Comparison of ENCODE assay signal across 8 cellular contexts in the genomic region with DNA sequence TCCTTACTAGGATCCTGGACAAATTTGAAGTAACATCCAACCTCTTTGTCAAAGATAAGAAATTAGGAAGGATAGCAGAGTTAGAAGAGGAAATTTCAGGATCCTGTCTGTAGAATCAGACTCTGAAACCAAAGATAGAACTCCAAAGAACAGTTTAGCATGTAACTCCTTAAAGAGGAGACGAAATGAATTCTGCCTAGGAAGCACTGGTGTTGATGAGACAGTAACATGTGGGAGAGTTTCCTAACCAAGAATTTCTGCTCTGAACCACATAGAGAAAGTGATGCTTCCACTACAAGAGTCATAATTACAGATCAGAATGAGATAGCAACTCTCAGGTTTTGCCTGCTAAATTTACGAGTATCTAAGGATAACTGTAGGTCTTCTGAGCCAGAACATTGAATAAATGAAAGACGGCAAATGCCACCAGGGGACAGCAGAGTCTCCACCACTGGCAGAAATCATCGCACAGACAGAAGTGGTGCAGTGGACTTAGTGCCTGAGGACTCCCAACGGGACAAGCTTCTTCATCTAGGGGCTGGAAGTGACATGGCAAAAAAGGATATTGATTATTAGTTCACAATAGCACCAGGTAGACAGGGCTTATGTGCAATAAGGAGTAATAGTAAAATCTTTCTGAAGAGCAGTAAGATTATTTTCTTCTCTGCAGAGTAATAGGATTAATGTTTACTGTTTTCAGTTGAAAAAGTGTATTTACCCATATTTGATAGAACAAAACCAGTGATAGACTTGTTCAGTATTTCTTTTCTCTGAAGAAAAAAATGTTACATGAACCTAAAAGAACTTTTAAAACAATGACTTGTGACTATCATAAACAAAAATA. TPM values are rescaled to one million over a fixed set of nuclear protein-coding genes. Genes with fewer than 3 reads are reported as not detected.
DNase-seq lines count a peak whose midpoint lies in the region; ATAC-seq and TF ChIP-seq lines count a peak whose summit lies in the region.

No MANE protein-coding gene starts in this region.

- TF ChIP-seq POLR2A in vagina (IDR thresholded peaks at IDR 0.05): no peak

- peak; percentile 88 for ATAC-seq in HG03442 (IDR thresholded peaks at IDR 0.05; ENCODE audit: unreplicated experiment)

- TF ChIP-seq CTCF in fibroblast of lung (conservative IDR thresholded peaks at IDR 0.05 in 1 of 2, IDR thresholded peaks at IDR 0.05 in 1 of 2; ENCODE audit: low read depth in 1 of 2, low read length in 2 of 2) (peak; percentile 95 to 97), neural cell (IDR thresholded peaks at IDR 0.05; ENCODE audit: poor library complexity, severe bottlenecking) (peak; percentile 75), vagina (IDR thresholded peaks at IDR 0.05) (peak; percentile 64 to 95 (median 85))

- H3K4me1 ChIP-seq in NT2/D1 (ENCODE audit: insufficient read depth, insufficient read length) (no peaks in the 10 kb centered on the region), fibroblast of lung (ENCODE audit: control insufficient read depth, extremely low read depth, insufficient read depth, low read length) (no peaks in the 10 kb centered on the region), vagina (no peaks in the 10 kb centered on the region)

- H3K4me2 ChIP-seq in fibroblast of lung (ENCODE audit: extremely low read depth, insufficient read depth, low read length) (no peak overlapping the region), neural cell (ENCODE audit: low read length) (no peak overlapping the region)

- no peak for TF ChIP-seq EP300 in neural cell (conservative IDR thresholded peaks at IDR 0.05; ENCODE audit: poor library complexity, severe bottlenecking)

- H3K79me2 ChIP-seq in fibroblast of lung (ENCODE audit: control insufficient read depth, insufficient read depth, low read length): no peaks in the 10 kb centered on the region
- H3K79me2 ChIP-seq in neural cell (replicated peaks; ENCODE audit: insufficient read depth, low read length): no peaks in the 10 kb centered on the region

- peak; percentile 76 for TF ChIP-seq RAD21 in neural cell (conservative IDR thresholded peaks at IDR 0.05)

- H3K27ac ChIP-seq in fibroblast of lung (ENCODE audit: insufficient read depth, low read length): no peak overlapping the region
- no peak overlapping the region for H3K27ac ChIP-seq in neural cell (ENCODE audit: low read length)
- no peak overlapping the region for H3K27ac ChIP-seq in vagina

- H3K36me3 ChIP-seq in NT2/D1 (ENCODE audit: insufficient read depth, insufficient read length, low read length) (no peaks in the 10 kb centered on the region), fibroblast of lung (ENCODE audit: control insufficient read depth, insufficient read depth, low read length) (no peaks in the 10 kb centered on the region), neural cell (ENCODE audit: insufficient read depth, low read length) (no peaks in the 10 kb centered on the region), vagina (no peaks in the 10 kb centered on the region)

- H3K27me3 ChIP-seq in NT2/D1 (ENCODE audit: insufficient read depth, insufficient read length): no peaks in the 10 kb centered on the region
- H3K27me3 ChIP-seq in fibroblast of lung (ENCODE audit: control insufficient read depth, insufficient read depth, low read length): peaks cover 5% of the 10 kb centered on the region
- no peaks in the 10 kb centered on the region for H3K27me3 ChIP-seq in neural cell (ENCODE audit: insufficient read depth, low read depth, low read length)
- H3K27me3 ChIP-seq in vagina: no peaks in the 10 kb centered on the region

- H3K9me3 ChIP-seq in NT2/D1 (ENCODE audit: insufficient read depth, low read length): no peaks in the 10 kb centered on the region
- H3K9me3 ChIP-seq in fibroblast of lung (ENCODE audit: control insufficient read depth, insufficient read depth, low read depth, low read length): no peaks in the 10 kb centered on the region
- H3K9me3 ChIP-seq in neural cell (ENCODE audit: low read length): no peaks in the 10 kb centered on the region
- H3K9me3 ChIP-seq in vagina: no peaks in the 10 kb centered on the region

- H3K9ac ChIP-seq in NT2/D1 (ENCODE audit: insufficient read length, low read depth) (no peak overlapping the region), fibroblast of lung (ENCODE audit: insufficient read depth, low read length) (no peak overlapping the region), neural cell (ENCODE audit: low read length) (no peak overlapping the region)

- no peaks in the 10 kb centered on the region for H3F3A ChIP-seq in neural cell (ENCODE audit: insufficient read depth, low read length, poor library complexity, severe bottlenecking)

- H4K20me1 ChIP-seq in fibroblast of lung (ENCODE audit: control insufficient read depth, extremely low read depth, insufficient read depth, low read length): no peaks in the 10 kb centered on the region
- H4K20me1 ChIP-seq in neural cell (ENCODE audit: insufficient read depth): no peaks in the 10 kb centered on the region

- H2AFZ ChIP-seq in fibroblast of lung (ENCODE audit: low read length) (no peak overlapping the region), neural cell (ENCODE audit: low read depth, low read length) (no peak overlapping the region)

- DNase-seq in COLO668 (lab: John Stamatoyannopoulos, UW; ENCODE audit: unreplicated experiment) (peak; percentile 39), GM19240 (ENCODE audit: insufficient read length, low spot score) (peak; percentile 21), NT2/D1 (ENCODE audit: low read depth, low spot score) (peak; percentile 20), activated T-cell treated with anti-CD3 and anti-CD28 coated beads for 48 hours (ENCODE audit: low read depth) (peak; percentile 41), fibroblast of lung (ENCODE audit: low read depth in 2 of 2) (peak; percentile 65 to 78), vagina (ENCODE audit: extremely low spot score in 2 of 2) (no peak)

- H3K4me3 ChIP-seq in NT2/D1 (ENCODE audit: insufficient read length, low read depth) (no peak overlapping the region), fibroblast of lung (replicated peaks in 1 of 4; ENCODE audit: control extremely low read depth in 1 of 4, insufficient read depth in 1 of 4, low read depth in 3 of 4, low read length in 4 of 4) (no peak overlapping the region), neural cell (ENCODE audit: low read length) (no peak overlapping the region), vagina (no peak overlapping the region)

- intact Hi-C loops in vagina (cut with DNase I): loop anchor here (5.0 to 10.0 kb wide), 2 partner anchors 122 to 445 kb away; no protein-coding TSS in a partner anchor

- no peaks in the 10 kb centered on the region for H3K9me2 ChIP-seq in neural cell (ENCODE audit: insufficient read depth, low read length)

TF ChIP-seq in neural cell, 6 proteins besides CTCF, POLR2A, EP300 and RAD21:
- TF ChIP-seq, protein P1, sequence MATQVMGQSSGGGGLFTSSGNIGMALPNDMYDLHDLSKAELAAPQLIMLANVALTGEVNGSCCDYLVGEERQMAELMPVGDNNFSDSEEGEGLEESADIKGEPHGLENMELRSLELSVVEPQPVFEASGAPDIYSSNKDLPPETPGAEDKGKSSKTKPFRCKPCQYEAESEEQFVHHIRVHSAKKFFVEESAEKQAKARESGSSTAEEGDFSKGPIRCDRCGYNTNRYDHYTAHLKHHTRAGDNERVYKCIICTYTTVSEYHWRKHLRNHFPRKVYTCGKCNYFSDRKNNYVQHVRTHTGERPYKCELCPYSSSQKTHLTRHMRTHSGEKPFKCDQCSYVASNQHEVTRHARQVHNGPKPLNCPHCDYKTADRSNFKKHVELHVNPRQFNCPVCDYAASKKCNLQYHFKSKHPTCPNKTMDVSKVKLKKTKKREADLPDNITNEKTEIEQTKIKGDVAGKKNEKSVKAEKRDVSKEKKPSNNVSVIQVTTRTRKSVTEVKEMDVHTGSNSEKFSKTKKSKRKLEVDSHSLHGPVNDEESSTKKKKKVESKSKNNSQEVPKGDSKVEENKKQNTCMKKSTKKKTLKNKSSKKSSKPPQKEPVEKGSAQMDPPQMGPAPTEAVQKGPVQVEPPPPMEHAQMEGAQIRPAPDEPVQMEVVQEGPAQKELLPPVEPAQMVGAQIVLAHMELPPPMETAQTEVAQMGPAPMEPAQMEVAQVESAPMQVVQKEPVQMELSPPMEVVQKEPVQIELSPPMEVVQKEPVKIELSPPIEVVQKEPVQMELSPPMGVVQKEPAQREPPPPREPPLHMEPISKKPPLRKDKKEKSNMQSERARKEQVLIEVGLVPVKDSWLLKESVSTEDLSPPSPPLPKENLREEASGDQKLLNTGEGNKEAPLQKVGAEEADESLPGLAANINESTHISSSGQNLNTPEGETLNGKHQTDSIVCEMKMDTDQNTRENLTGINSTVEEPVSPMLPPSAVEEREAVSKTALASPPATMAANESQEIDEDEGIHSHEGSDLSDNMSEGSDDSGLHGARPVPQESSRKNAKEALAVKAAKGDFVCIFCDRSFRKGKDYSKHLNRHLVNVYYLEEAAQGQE (IDR thresholded peaks at IDR 0.05; ENCODE audit: borderline replicate concordance): no peak
- TF ChIP-seq SMC3 (conservative IDR thresholded peaks at IDR 0.05; ENCODE audit: poor library complexity): peak; percentile 80
- no peak for TF ChIP-seq EZH2 (IDR thresholded peaks at IDR 0.05; ENCODE audit: borderline replicate concordance, insufficient read depth, low read length, poor library complexity, severe bottlenecking)
- TF ChIP-seq TAF1 (IDR thresholded peaks at IDR 0.05; ENCODE audit: low read depth): no peak
TF ChIP-seq in neural cell: peak in this region for 1.

RNA-seq across cellular contexts. Expression of a gene that starts 6.7 kb away (rescaled TPM):
- 34.4 and 36.0 TPM in 2 replicates for total RNA-seq in fibroblast of lung
- 18.4 and 23.6 TPM in 2 replicates for polyA plus RNA-seq in fibroblast of lung
- 24.1 and 24.2 TPM in 2 replicates for polyA plus RNA-seq in fibroblast of lung (2012)
- polyA minus RNA-seq in fibroblast of lung (ENCODE audit: low replicate concordance): 1.2 and 4.6 TPM in 2 replicates
- 45.7 and 65.2 TPM in 2 replicates for polyA plus RNA-seq in neural cell
- 22.9 and 27.6 TPM in 2 replicates for polyA minus RNA-seq in neural cell
- 15.0 TPM for total RNA-seq in vagina

RNA-seq across cellular contexts. Expression of a gene that starts 38.9 kb away (rescaled TPM):
- total RNA-seq in fibroblast of lung (16.7 and 36.8 TPM in 2 replicates), vagina (25.3 TPM)
- polyA plus RNA-seq in fibroblast of lung (11.7 and 16.9 TPM in 2 replicates), neural cell (51.7 and 54.6 TPM in 2 replicates)
- 7.2 and 10.8 TPM in 2 replicates for polyA plus RNA-seq in fibroblast of lung (2012)
- polyA minus RNA-seq in fibroblast of lung (ENCODE audit: low replicate concordance) (12.1 and 14.5 TPM in 2 replicates), neural cell (171 and 210 TPM in 2 replicates)

RNA-seq across cellular contexts. Expression of a gene that starts 57.8 kb away (rescaled TPM):
- 35.7 and 38.6 TPM in 2 replicates for total RNA-seq in fibroblast of lung
- 28.3 and 34.8 TPM in 2 replicates for polyA plus RNA-seq in fibroblast of lung
- polyA plus RNA-seq in fibroblast of lung (2012): 17.2 and 20.2 TPM in 2 replicates
- polyA minus RNA-seq in fibroblast of lung (ENCODE audit: low replicate concordance): 1.8 and 5.0 TPM in 2 replicates
- 24.9 and 45.1 TPM in 2 replicates for polyA plus RNA-seq in neural cell
- 29.2 and 30.2 TPM in 2 replicates for polyA minus RNA-seq in neural cell
- 20.4 TPM for total RNA-seq in vagina

RNA-seq across cellular contexts. Expression of a gene that starts 58.3 kb away (rescaled TPM):
- 7.2 and 11.2 TPM in 2 replicates for total RNA-seq in fibroblast of lung
- 11.8 and 18.7 TPM in 2 replicates for polyA plus RNA-seq in fibroblast of lung
- polyA plus RNA-seq in fibroblast of lung (2012): 7.8 and 13.0 TPM in 2 replicates
- polyA minus RNA-seq in fibroblast of lung (ENCODE audit: low replicate concordance): 12.2 and 22.9 TPM in 2 replicates
- polyA plus RNA-seq in neural cell: 13.5 and 22.9 TPM in 2 replicates
- polyA minus RNA-seq in neural cell: 29.9 and 30.8 TPM in 2 replicates
- total RNA-seq in vagina: 5.9 TPM

Comparison
In these comparisons a context has a peak if more than half of its experiments do, and no peak if none do; other contexts are left out.
1. DNase-seq: peak in COLO668 (single experiment), GM19240 (single experiment), NT2/D1 (single experiment), activated T-cell treated with anti-CD3 and anti-CD28 coated beads for 48 hours (single experiment) and fibroblast of lung (2 of 2); none in vagina (0 of 2).
2. Peak in every context shown above with its lines, with median percentiles within 50 percentile points of each other: CTCF ChIP-seq.